ENCODE assay signal across 9 cellular contexts in the genomic region with DNA sequence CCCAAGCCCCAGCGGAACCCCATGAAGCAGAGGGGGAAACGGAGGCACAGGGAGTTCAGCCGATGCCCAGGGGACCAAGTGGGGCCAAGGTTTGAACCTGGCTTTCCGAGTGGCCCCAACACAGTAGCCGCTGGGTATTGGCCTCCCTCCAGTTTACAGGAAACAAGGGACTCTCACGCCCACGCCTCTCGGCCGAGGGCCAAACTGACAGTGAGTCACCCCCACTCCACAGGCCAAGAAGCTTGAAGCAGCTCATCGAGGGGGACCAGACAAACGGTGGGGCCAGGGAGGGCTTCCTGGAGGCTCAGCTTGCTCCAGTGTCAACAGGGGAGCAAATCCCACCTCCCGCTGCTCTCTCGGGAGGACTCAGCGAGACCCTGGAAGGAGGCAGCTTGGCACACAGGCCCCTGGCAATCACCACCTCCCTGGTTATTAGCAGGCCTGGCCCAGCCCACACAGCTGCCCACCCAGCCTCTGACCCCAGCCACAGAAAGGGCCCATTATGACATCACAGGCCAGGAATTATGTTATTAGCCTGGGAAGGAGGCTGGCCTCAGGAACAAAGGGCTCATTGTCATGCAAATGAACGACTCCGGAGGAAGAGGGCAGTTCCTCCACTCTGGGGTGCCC. TPM values are rescaled to one million over a fixed set of nuclear protein-coding genes. Genes with fewer than 3 reads are reported as not detected.
DNase-seq lines count a peak whose midpoint lies in the region; ATAC-seq lines count a peak whose summit lies in the region.
"Had no signal": no experiment of that assay in that cellular context is flagged by ENCODE, and none has a peak within 500 bp of the region (broad histone marks: within the 10 kb centered on the region; RNA-seq: fewer than 3 reads in every experiment).

No MANE protein-coding gene starts in this region.

- WGBS in trophoblast cell (ENCODE audit: extremely low coverage, insufficient coverage, insufficient read length), result no CpG with 5 or more reads among the region's 16 CpGs

- ATAC-seq in GM19395 (IDR thresholded peaks at IDR 0.05; ENCODE audit: unreplicated experiment) (no peak), GM21381 (IDR thresholded peaks at IDR 0.05; ENCODE audit: unreplicated experiment) (no peak), GM21717 (IDR thresholded peaks at IDR 0.05; ENCODE audit: unreplicated experiment) (no peak)

- H3K23ac ChIP-seq in trophoblast cell (ENCODE audit: low read length), result no peak overlapping the region

- peak overlapping the region; percentile 14 for H4K8ac ChIP-seq in trophoblast cell (ENCODE audit: low read depth, low read length)

- intact Hi-C loops in cardiac septum (cut with DNase I), result loop anchor here (2.0 kb wide), 1 partner anchor 90 kb away; no protein-coding TSS in a partner anchor

- H3K4me2 ChIP-seq in trophoblast cell (ENCODE audit: low read length), result no peak overlapping the region

- peaks cover 16% of the 10 kb centered on the region for H3K79me2 ChIP-seq in trophoblast cell (ENCODE audit: control insufficient read depth, insufficient read depth, low read length, poor library complexity)

- H4K91ac ChIP-seq in trophoblast cell (ENCODE audit: low read depth, low read length), result peak overlapping the region; percentile 60

- H3K27me3 ChIP-seq in adipocyte (replicated peaks; ENCODE audit: control insufficient read depth, insufficient read depth, low read length) (no peaks in the 10 kb centered on the region), trophoblast cell (ENCODE audit: insufficient read depth, low read length) (no peaks in the 10 kb centered on the region)

- peak overlapping the region; percentile 57 for H3K18ac ChIP-seq in trophoblast cell (ENCODE audit: low read length)

- H3K9ac ChIP-seq in adipocyte (ENCODE audit: low read length) (peak overlapping the region; percentile 41), trophoblast cell (ENCODE audit: low read length) (no peak overlapping the region)

- H2BK5ac ChIP-seq in trophoblast cell (ENCODE audit: low read depth, low read length, poor library complexity), result peak overlapping the region; percentile 32

- H3K14ac ChIP-seq in trophoblast cell (ENCODE audit: low read length), result peak overlapping the region; percentile 45

- no peak overlapping the region for H3K27ac ChIP-seq in trophoblast cell (ENCODE audit: low read depth, low read length)
- H3K27ac ChIP-seq: C4-2B had no signal

- no peak overlapping the region for H4K12ac ChIP-seq in trophoblast cell (ENCODE audit: low read depth, low read length)

- no peaks in the 10 kb centered on the region for H3K36me3 ChIP-seq in adipocyte (ENCODE audit: control insufficient read depth, insufficient read depth, low read length, severe bottlenecking)
- H3K36me3 ChIP-seq in trophoblast cell (ENCODE audit: control insufficient read depth in 1 of 2, insufficient read depth in 2 of 2, low read length in 2 of 2), result peaks cover 2 to 6% of the 10 kb centered on the region in 2 experiments

- peak overlapping the region; percentile 44 for H2BK12ac ChIP-seq in trophoblast cell (ENCODE audit: low read length)

- peak overlapping the region; percentile 44 for H2BK120ac ChIP-seq in trophoblast cell (ENCODE audit: insufficient read depth, low read length, poor library complexity)

- peak overlapping the region; percentile 70 for H3K4ac ChIP-seq in trophoblast cell (ENCODE audit: low read depth, low read length)

- H2AK5ac ChIP-seq in trophoblast cell (ENCODE audit: low read length), result no peak overlapping the region

- H3K9me3 ChIP-seq in adipocyte (ENCODE audit: control insufficient read depth, low read length) (no peaks in the 10 kb centered on the region), trophoblast cell (ENCODE audit: insufficient read depth, low read depth, low read length) (peaks cover 3% of the 10 kb centered on the region)

- H2AFZ ChIP-seq in trophoblast cell (ENCODE audit: insufficient read depth, low read length, poor library complexity), result peak overlapping the region; percentile 18

- H3K4me3 ChIP-seq in adipocyte (ENCODE audit: low read length) (peak overlapping the region; percentile 39), trophoblast cell (ENCODE audit: low read depth, low read length) (no peak overlapping the region)

- H3K79me1 ChIP-seq in trophoblast cell (ENCODE audit: low read length), result peaks cover 20% of the 10 kb centered on the region

- H3K4me1 ChIP-seq in adipocyte (ENCODE audit: control insufficient read depth, insufficient read depth, low read length), result peaks cover 65% of the 10 kb centered on the region
- H3K4me1 ChIP-seq in trophoblast cell (ENCODE audit: control insufficient read depth in 1 of 2, insufficient read depth in 2 of 2, low read length in 2 of 2), result peaks cover 40 to 43% of the 10 kb centered on the region in 2 experiments

- DNase-seq in NCI-H2081 (lab: John Stamatoyannopoulos, UW) (peak; percentile 20 to 52), NCI-H2081 treated with DMSO at 0.1 percent for 48 hours (lab: John Stamatoyannopoulos, UW) (no peak), adipocyte (ENCODE audit: low read depth) (peak; percentile 93), cardiac septum (ENCODE audit: low spot score) (peak; percentile 92), trophoblast cell (peak in 1 of 2 donors; percentile 35)

RNA-seq across cellular contexts. Expression of gene NCOR2, which starts 54.6 kb away (rescaled TPM):
- 159 TPM for total RNA-seq in cardiac septum
- 147 and 153 TPM in 2 replicates for polyA plus RNA-seq in trophoblast cell (2013)
